Comparison of ENCODE assay signal across 15 cellular contexts in genomic region chr12:52561880-52562449, GRCh38. TPM values are rescaled to one million over a fixed set of nuclear protein-coding genes. Genes with fewer than 3 reads are reported as not detected.
DNase-seq lines count a peak whose midpoint lies in the region; ATAC-seq and TF ChIP-seq lines count a peak whose summit lies in the region.
"Had no signal": no experiment of that assay in that cellular context is flagged by ENCODE, and none has a peak within 500 bp of the region (broad histone marks: within the 10 kb centered on the region; RNA-seq: fewer than 3 reads in every experiment).

No MANE protein-coding gene starts in this region.

- no peaks in the 10 kb centered on the region for H3K9me3 ChIP-seq in uterus

- DNase-seq in Daoy (ENCODE audit: low read depth) (peak; percentile 19), LoVo (ENCODE audit: low spot score) (peak; percentile 48), dermis blood vessel endothelial cell (peak; percentile 21), myocyte (ENCODE audit: low read depth) (peak; percentile 6), uterus (no peak), NCI-H1694 (lab: John Stamatoyannopoulos, UW) (no peak), COR-L47 (lab: John Stamatoyannopoulos, UW) (no peak)
- DNase-seq: activated CD4-positive, alpha-beta T cell treated with anti-CD3 and anti-CD28 coated beads for 48 hours; GF-D8; stimulated activated CD4-positive, alpha-beta T cell treated with anti-CD3 and anti-CD28 coated beads, Interleukin-12 subunit alpha, Interleukin-12 subunit beta, amount 100 ng/mL, for 4 hours; stimulated activated naive CD8-positive, alpha-beta T cell treated with anti-CD3 and anti-CD28 coated beads, Interleukin-15, Interleukin-2, amounts not matched to agents 100 U/mL and 50 U/mL, for 24 hours had no signal

- no peaks in the 10 kb centered on the region for H3K4me1 ChIP-seq in uterus

- no peaks in the 10 kb centered on the region for H3K36me3 ChIP-seq in uterus

- no peak for TF ChIP-seq CTCF in uterus (IDR thresholded peaks at IDR 0.05)

- no peaks in the 10 kb centered on the region for H3K27me3 ChIP-seq in uterus

- ATAC-seq in HG03469 (IDR thresholded peaks at IDR 0.05; ENCODE audit: unreplicated experiment), result no peak
- ATAC-seq: stimulated activated naive CD8-positive, alpha-beta T cell treated with anti-CD3 and anti-CD28 coated beads, Interleukin-15, Interleukin-2, amounts not matched to agents 100 U/mL and 50 U/mL, for 24 hours had no signal

- H3K27ac ChIP-seq in uterus, result no peak overlapping the region
- H3K27ac ChIP-seq: RWPE1 had no signal

- TF ChIP-seq POLR2A in uterus (IDR thresholded peaks at IDR 0.05), result no peak

- intact Hi-C loops in uterus (cut with DNase I; ENCODE audit: low total_unique reads), result no loop called here

- no peak overlapping the region for H3K4me3 ChIP-seq in uterus

RNA-seq across cellular contexts. Expression of gene KRT71, which starts 9.0 kb away (rescaled TPM):
- total RNA-seq in Daoy (2014; rRNA removed; shearing (Covaris generic)), result not detected in 2 replicates
- total RNA-seq in dermis blood vessel endothelial cell, result not detected in 2 replicates
- total RNA-seq in myocyte, result not detected in 2 replicates
- polyA plus RNA-seq in myocyte (2012), result not detected
- not detected for total RNA-seq in uterus
- total RNA-seq: mesenteric fat pad had no signal
- polyA plus RNA-seq: esophagus had no signal

RNA-seq across cellular contexts. Expression of gene KRT74, which starts 11.7 kb away (rescaled TPM):
- not detected in 2 replicates for total RNA-seq in Daoy (2014; rRNA removed; shearing (Covaris generic))
- total RNA-seq in dermis blood vessel endothelial cell (not detected in 2 replicates), myocyte (not detected in 2 replicates), uterus (not detected)
- polyA plus RNA-seq in myocyte (2012), result not detected
- total RNA-seq: mesenteric fat pad had no signal

RNA-seq across cellular contexts. Expression of gene KRT72, which starts 39.3 kb away (rescaled TPM):
- not detected in 2 replicates for total RNA-seq in Daoy (2014; rRNA removed; shearing (Covaris generic))
- total RNA-seq in dermis blood vessel endothelial cell, result not detected in 2 replicates
- total RNA-seq in myocyte, result not detected in 2 replicates
- polyA plus RNA-seq in myocyte (2012), result not detected
- total RNA-seq in uterus, result under 1 TPM in 1 of 4 donors, not detected in 3; 0.51 TPM
- total RNA-seq: mesenteric fat pad had no signal
- polyA plus RNA-seq: esophagus had no signal

RNA-seq across cellular contexts. Expression of gene KRT5, which starts 41.8 kb away (rescaled TPM):
- total RNA-seq in Daoy (2014; rRNA removed; shearing (Covaris generic)), result 0.36 TPM in 1 of 2 replicates, not detected in the other
- 0.42 and 2.7 TPM in 2 replicates for total RNA-seq in dermis blood vessel endothelial cell
- 2.8 and 3.3 TPM in 2 replicates for total RNA-seq in myocyte
- polyA plus RNA-seq in myocyte (2012), result 0.83 TPM
- 10 to 100 TPM in 1 of 4 donors, 1 to 10 TPM in 1, not detected in 2; 2.0 to 33.7 TPM for total RNA-seq in uterus

RNA-seq across cellular contexts. Expression of gene KRT73, which starts 56.4 kb away (rescaled TPM):
- not detected in 2 replicates for total RNA-seq in Daoy (2014; rRNA removed; shearing (Covaris generic))
- total RNA-seq in dermis blood vessel endothelial cell (not detected in 2 replicates), myocyte (not detected in 2 replicates), uterus (not detected)
- not detected for polyA plus RNA-seq in myocyte (2012)
- total RNA-seq: mesenteric fat pad had no signal
- polyA plus RNA-seq: esophagus had no signal

Comparison
In these comparisons a context has a peak if more than half of its experiments do, and no peak if none do; other contexts are left out.
1. DNase-seq: peak in Daoy (single experiment), LoVo (single experiment), dermis blood vessel endothelial cell (single experiment) and myocyte (single experiment); none in uterus (0 of 2), NCI-H1694 (single experiment) and COR-L47 (single experiment).